11 cellular contexts compared by ENCODE assay signal in genomic region chr1:116314305-116314919, GRCh38.
"Had no signal": no experiment of that assay in that cellular context is flagged by ENCODE, and none has a peak within 500 bp of the region (broad histone marks: within the 10 kb centered on the region; RNA-seq: fewer than 3 reads in every experiment).

No MANE protein-coding gene starts in this region.

- H3K36me3 ChIP-seq: breast epithelium had no signal

- H3K27me3 ChIP-seq: breast epithelium, dorsolateral prefrontal cortex, foreskin keratinocyte had no signal

- DNase-seq: activated CD4-positive, CD25-positive, alpha-beta regulatory T cell treated with anti-CD3 and anti-CD28 coated beads, Interleukin-2, amount 50 U/mL, for 72 hours; activated naive CD8-positive, alpha-beta T cell treated with anti-CD3 and anti-CD28 coated beads, Interleukin-2, amount 10 ng/mL, durations not matched to agents 7 days and 5 days; aorta; dorsolateral prefrontal cortex; endodermal cell; foreskin keratinocyte; glutamatergic neuron; kidney; left ventricle myocardium superior had no signal

- H3K27ac ChIP-seq: foreskin keratinocyte had no signal

- H3K9me3 ChIP-seq: breast epithelium had no signal

- ATAC-seq: foreskin keratinocyte; left ventricle myocardium superior; stimulated activated effector memory CD8-positive, alpha-beta T cell treated with anti-CD3 and anti-CD28 coated beads, Interleukin-12 subunit alpha, Interleukin-12 subunit beta, amount 100 ng/mL, for 72 hours had no signal

- H3K4me3 ChIP-seq: breast epithelium, dorsolateral prefrontal cortex had no signal
